ENCODE assay signal across 1 cellular context in the genomic region with DNA sequence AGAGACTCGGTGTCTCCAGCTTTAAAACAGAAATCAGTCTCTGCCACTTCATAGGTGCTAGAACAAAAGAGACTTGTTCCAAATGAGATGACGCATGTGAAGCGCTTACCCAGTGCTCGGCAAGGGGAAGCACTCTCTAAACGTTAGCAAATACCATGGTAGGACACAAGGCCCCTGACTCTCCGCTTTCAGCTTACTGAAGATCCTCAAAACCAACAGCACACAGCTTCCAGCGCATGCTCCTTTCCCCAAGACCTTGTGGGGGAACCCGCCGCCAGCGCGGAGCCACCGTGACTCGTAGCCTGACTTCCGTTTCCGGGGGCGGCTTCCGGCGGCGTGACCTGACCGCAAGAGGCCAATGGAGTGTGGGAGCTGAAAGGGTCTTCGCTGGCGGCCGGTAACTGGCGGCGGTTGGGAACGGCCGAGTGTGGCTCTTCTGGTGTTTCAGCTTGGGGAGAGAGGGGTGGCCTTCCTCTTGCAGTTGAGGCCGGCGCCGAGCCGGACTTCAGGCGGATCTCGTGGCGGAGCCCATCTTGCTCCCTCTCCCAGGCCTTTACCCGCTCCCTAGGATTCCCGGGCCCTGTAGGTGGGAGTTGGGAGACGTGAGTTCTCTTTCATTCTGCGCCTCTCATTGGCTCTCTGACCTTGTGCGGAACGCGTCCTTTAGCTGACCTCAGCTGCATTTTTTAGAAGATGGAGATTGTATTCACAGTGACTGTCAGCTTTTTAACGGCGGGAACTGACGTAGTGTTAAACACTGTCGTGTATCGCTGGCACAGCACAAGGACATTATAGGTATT.
A peak's percentile ranks its signal among the peaks of the same experiment; 100 is the strongest.
TF ChIP-seq lines count a peak whose summit lies in the region.

A gene with protein sequence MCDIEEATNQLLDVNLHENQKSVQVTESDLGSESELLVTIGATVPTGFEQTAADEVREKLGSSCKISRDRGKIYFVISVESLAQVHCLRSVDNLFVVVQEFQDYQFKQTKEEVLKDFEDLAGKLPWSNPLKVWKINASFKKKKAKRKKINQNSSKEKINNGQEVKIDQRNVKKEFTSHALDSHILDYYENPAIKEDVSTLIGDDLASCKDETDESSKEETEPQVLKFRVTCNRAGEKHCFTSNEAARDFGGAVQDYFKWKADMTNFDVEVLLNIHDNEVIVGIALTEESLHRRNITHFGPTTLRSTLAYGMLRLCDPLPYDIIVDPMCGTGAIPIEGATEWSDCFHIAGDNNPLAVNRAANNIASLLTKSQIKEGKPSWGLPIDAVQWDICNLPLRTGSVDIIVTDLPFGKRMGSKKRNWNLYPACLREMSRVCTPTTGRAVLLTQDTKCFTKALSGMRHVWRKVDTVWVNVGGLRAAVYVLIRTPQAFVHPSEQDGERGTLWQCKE (plus strand): TSS at position 324 of the 800 bp plus-strand sequence. CDS start 2,015 bp downstream, outside the sequence.

TF ChIP-seq in HepG2, 621 proteins besides CTCF, POLR2A, EP300 and RAD21 (continued from another document and continues in another):
- TF ChIP-seq, protein P1, sequence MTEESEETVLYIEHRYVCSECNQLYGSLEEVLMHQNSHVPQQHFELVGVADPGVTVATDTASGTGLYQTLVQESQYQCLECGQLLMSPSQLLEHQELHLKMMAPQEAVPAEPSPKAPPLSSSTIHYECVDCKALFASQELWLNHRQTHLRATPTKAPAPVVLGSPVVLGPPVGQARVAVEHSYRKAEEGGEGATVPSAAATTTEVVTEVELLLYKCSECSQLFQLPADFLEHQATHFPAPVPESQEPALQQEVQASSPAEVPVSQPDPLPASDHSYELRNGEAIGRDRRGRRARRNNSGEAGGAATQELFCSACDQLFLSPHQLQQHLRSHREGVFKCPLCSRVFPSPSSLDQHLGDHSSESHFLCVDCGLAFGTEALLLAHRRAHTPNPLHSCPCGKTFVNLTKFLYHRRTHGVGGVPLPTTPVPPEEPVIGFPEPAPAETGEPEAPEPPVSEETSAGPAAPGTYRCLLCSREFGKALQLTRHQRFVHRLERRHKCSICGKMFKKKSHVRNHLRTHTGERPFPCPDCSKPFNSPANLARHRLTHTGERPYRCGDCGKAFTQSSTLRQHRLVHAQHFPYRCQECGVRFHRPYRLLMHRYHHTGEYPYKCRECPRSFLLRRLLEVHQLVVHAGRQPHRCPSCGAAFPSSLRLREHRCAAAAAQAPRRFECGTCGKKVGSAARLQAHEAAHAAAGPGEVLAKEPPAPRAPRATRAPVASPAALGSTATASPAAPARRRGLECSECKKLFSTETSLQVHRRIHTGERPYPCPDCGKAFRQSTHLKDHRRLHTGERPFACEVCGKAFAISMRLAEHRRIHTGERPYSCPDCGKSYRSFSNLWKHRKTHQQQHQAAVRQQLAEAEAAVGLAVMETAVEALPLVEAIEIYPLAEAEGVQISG (CRISPR knock-in tag; IDR thresholded peaks at IDR 0.05): peak; percentile 93
- TF ChIP-seq SMAD1 (CRISPR knock-in tag; IDR thresholded peaks at IDR 0.05; ENCODE audit: borderline replicate concordance, low read depth) (peak; percentile 94; the same call in 1 of the 2 replicates), JUND (CRISPR knock-in tag; IDR thresholded peaks at IDR 0.05) (peak; percentile 73; the same call in 1 of the 2 replicates), SCMH1 (CRISPR knock-in tag; IDR thresholded peaks at IDR 0.05; ENCODE audit: borderline replicate concordance) (no peak), HMGA1 (CRISPR knock-in tag; conservative IDR thresholded peaks at IDR 0.05) (no peak), HDAC1 (CRISPR knock-in tag; IDR thresholded peaks at IDR 0.05) (peak; percentile 87), CHD2 (IDR thresholded peaks at IDR 0.05; ENCODE audit: low read depth, low read length) (no peak), TEAD2 (CRISPR knock-in tag; IDR thresholded peaks at IDR 0.05) (0 out of 2 replicates have a peak, but pooled peaks have one; percentile 66), ZNF567 (CRISPR knock-in tag; IDR thresholded peaks at IDR 0.05; ENCODE audit: borderline replicate concordance) (0 out of 2 replicates have a peak, but pooled peaks have one; percentile 47), TARDBP (CRISPR knock-in tag; IDR thresholded peaks at IDR 0.05) (peak; percentile 89), LCORL (IDR thresholded peaks at IDR 0.05) (0 out of 2 replicates have a peak, but pooled peaks have one; percentile 20), LCORL (CRISPR knock-in tag; IDR thresholded peaks at IDR 0.05) (no peak), BRCA1 (CRISPR knock-in tag; IDR thresholded peaks at IDR 0.05) (no peak; the same call in 1 of the 2 replicates), SUZ12 (IDR thresholded peaks at IDR 0.05; ENCODE audit: low read depth, low read length) (no peak), FLYWCH1 (CRISPR knock-in tag; IDR thresholded peaks at IDR 0.05) (0 out of 2 replicates have a peak, but pooled peaks have one; percentile 33), ZNF501 (CRISPR knock-in tag; IDR thresholded peaks at IDR 0.05) (peak; percentile 94), ZIK1 (CRISPR knock-in tag; IDR thresholded peaks at IDR 0.05; ENCODE audit: borderline replicate concordance, low read depth) (peak; percentile 66; the same call in 1 of the 2 replicates), ZKSCAN1 (IDR thresholded peaks at IDR 0.05; ENCODE audit: low read length) (no peak), NFE2L1 (CRISPR knock-in tag; IDR thresholded peaks at IDR 0.05; ENCODE audit: borderline replicate concordance) (peak; percentile 80; the same call in 1 of the 2 replicates), ZNF224 (CRISPR knock-in tag; IDR thresholded peaks at IDR 0.05) (no peak), SALL1 (CRISPR knock-in tag; IDR thresholded peaks at IDR 0.05) (peak; percentile 96), ZNF160 (CRISPR knock-in tag; IDR thresholded peaks at IDR 0.05) (peak; percentile 67), NR3C1 (CRISPR knock-in tag; IDR thresholded peaks at IDR 0.05) (no peak), ZNF790 (CRISPR knock-in tag; IDR thresholded peaks at IDR 0.05; ENCODE audit: borderline replicate concordance) (no peak), HNRNPH1 (optimal IDR thresholded peaks at IDR 0.05; ENCODE audit: low read depth, low read length) (no peak)
- TF ChIP-seq, protein P2, sequence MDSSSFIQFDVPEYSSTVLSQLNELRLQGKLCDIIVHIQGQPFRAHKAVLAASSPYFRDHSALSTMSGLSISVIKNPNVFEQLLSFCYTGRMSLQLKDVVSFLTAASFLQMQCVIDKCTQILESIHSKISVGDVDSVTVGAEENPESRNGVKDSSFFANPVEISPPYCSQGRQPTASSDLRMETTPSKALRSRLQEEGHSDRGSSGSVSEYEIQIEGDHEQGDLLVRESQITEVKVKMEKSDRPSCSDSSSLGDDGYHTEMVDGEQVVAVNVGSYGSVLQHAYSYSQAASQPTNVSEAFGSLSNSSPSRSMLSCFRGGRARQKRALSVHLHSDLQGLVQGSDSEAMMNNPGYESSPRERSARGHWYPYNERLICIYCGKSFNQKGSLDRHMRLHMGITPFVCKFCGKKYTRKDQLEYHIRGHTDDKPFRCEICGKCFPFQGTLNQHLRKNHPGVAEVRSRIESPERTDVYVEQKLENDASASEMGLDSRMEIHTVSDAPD (CRISPR knock-in tag; IDR thresholded peaks at IDR 0.05): peak; percentile 23; the same call in 1 of the 2 replicates
- TF ChIP-seq, protein P3, sequence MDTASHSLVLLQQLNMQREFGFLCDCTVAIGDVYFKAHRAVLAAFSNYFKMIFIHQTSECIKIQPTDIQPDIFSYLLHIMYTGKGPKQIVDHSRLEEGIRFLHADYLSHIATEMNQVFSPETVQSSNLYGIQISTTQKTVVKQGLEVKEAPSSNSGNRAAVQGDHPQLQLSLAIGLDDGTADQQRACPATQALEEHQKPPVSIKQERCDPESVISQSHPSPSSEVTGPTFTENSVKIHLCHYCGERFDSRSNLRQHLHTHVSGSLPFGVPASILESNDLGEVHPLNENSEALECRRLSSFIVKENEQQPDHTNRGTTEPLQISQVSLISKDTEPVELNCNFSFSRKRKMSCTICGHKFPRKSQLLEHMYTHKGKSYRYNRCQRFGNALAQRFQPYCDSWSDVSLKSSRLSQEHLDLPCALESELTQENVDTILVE (CRISPR knock-in tag; IDR thresholded peaks at IDR 0.05): peak; percentile 90
- TF ChIP-seq, protein P4, sequence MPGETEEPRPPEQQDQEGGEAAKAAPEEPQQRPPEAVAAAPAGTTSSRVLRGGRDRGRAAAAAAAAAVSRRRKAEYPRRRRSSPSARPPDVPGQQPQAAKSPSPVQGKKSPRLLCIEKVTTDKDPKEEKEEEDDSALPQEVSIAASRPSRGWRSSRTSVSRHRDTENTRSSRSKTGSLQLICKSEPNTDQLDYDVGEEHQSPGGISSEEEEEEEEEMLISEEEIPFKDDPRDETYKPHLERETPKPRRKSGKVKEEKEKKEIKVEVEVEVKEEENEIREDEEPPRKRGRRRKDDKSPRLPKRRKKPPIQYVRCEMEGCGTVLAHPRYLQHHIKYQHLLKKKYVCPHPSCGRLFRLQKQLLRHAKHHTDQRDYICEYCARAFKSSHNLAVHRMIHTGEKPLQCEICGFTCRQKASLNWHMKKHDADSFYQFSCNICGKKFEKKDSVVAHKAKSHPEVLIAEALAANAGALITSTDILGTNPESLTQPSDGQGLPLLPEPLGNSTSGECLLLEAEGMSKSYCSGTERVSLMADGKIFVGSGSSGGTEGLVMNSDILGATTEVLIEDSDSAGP (CRISPR knock-in tag; IDR thresholded peaks at IDR 0.05; ENCODE audit: borderline replicate concordance): peak; percentile 78; the same call in 1 of the 2 replicates
- TF ChIP-seq, protein P5, sequence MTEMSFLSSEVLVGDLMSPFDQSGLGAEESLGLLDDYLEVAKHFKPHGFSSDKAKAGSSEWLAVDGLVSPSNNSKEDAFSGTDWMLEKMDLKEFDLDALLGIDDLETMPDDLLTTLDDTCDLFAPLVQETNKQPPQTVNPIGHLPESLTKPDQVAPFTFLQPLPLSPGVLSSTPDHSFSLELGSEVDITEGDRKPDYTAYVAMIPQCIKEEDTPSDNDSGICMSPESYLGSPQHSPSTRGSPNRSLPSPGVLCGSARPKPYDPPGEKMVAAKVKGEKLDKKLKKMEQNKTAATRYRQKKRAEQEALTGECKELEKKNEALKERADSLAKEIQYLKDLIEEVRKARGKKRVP (CRISPR knock-in tag; IDR thresholded peaks at IDR 0.05): peak in 1 of 2 experiments; percentile 67; a peak in 1 of 4 replicates
- TF ChIP-seq, protein P6, sequence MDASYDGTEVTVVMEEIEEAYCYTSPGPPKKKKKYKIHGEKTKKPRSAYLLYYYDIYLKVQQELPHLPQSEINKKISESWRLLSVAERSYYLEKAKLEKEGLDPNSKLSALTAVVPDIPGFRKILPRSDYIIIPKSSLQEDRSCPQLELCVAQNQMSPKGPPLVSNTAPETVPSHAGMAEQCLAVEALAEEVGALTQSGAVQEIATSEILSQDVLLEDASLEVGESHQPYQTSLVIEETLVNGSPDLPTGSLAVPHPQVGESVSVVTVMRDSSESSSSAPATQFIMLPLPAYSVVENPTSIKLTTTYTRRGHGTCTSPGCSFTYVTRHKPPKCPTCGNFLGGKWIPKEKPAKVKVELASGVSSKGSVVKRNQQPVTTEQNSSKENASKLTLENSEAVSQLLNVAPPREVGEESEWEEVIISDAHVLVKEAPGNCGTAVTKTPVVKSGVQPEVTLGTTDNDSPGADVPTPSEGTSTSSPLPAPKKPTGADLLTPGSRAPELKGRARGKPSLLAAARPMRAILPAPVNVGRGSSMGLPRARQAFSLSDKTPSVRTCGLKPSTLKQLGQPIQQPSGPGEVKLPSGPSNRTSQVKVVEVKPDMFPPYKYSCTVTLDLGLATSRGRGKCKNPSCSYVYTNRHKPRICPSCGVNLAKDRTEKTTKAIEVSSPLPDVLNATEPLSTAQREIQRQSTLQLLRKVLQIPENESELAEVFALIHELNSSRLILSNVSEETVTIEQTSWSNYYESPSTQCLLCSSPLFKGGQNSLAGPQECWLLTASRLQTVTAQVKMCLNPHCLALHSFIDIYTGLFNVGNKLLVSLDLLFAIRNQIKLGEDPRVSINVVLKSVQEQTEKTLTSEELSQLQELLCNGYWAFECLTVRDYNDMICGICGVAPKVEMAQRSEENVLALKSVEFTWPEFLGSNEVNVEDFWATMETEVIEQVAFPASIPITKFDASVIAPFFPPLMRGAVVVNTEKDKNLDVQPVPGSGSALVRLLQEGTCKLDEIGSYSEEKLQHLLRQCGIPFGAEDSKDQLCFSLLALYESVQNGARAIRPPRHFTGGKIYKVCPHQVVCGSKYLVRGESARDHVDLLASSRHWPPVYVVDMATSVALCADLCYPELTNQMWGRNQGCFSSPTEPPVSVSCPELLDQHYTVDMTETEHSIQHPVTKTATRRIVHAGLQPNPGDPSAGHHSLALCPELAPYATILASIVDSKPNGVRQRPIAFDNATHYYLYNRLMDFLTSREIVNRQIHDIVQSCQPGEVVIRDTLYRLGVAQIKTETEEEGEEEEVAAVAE (CRISPR knock-in tag; IDR thresholded peaks at IDR 0.05; ENCODE audit: borderline replicate concordance): peak; percentile 80; the same call in 1 of the 2 replicates
- TF ChIP-seq, protein P7, sequence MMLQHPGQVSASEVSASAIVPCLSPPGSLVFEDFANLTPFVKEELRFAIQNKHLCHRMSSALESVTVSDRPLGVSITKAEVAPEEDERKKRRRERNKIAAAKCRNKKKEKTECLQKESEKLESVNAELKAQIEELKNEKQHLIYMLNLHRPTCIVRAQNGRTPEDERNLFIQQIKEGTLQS (CRISPR knock-in tag; IDR thresholded peaks at IDR 0.05): 0 out of 2 replicates have a peak, but pooled peaks have one; percentile 40
- TF ChIP-seq, protein P8, sequence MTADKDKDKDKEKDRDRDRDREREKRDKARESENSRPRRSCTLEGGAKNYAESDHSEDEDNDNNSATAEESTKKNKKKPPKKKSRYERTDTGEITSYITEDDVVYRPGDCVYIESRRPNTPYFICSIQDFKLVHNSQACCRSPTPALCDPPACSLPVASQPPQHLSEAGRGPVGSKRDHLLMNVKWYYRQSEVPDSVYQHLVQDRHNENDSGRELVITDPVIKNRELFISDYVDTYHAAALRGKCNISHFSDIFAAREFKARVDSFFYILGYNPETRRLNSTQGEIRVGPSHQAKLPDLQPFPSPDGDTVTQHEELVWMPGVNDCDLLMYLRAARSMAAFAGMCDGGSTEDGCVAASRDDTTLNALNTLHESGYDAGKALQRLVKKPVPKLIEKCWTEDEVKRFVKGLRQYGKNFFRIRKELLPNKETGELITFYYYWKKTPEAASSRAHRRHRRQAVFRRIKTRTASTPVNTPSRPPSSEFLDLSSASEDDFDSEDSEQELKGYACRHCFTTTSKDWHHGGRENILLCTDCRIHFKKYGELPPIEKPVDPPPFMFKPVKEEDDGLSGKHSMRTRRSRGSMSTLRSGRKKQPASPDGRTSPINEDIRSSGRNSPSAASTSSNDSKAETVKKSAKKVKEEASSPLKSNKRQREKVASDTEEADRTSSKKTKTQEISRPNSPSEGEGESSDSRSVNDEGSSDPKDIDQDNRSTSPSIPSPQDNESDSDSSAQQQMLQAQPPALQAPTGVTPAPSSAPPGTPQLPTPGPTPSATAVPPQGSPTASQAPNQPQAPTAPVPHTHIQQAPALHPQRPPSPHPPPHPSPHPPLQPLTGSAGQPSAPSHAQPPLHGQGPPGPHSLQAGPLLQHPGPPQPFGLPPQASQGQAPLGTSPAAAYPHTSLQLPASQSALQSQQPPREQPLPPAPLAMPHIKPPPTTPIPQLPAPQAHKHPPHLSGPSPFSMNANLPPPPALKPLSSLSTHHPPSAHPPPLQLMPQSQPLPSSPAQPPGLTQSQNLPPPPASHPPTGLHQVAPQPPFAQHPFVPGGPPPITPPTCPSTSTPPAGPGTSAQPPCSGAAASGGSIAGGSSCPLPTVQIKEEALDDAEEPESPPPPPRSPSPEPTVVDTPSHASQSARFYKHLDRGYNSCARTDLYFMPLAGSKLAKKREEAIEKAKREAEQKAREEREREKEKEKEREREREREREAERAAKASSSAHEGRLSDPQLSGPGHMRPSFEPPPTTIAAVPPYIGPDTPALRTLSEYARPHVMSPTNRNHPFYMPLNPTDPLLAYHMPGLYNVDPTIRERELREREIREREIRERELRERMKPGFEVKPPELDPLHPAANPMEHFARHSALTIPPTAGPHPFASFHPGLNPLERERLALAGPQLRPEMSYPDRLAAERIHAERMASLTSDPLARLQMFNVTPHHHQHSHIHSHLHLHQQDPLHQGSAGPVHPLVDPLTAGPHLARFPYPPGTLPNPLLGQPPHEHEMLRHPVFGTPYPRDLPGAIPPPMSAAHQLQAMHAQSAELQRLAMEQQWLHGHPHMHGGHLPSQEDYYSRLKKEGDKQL (CRISPR knock-in tag; IDR thresholded peaks at IDR 0.05; ENCODE audit: low read depth): peak; percentile 52; the same call in 1 of the 2 replicates
